ENCODE assay signal across 8 cellular contexts in the genomic region with DNA sequence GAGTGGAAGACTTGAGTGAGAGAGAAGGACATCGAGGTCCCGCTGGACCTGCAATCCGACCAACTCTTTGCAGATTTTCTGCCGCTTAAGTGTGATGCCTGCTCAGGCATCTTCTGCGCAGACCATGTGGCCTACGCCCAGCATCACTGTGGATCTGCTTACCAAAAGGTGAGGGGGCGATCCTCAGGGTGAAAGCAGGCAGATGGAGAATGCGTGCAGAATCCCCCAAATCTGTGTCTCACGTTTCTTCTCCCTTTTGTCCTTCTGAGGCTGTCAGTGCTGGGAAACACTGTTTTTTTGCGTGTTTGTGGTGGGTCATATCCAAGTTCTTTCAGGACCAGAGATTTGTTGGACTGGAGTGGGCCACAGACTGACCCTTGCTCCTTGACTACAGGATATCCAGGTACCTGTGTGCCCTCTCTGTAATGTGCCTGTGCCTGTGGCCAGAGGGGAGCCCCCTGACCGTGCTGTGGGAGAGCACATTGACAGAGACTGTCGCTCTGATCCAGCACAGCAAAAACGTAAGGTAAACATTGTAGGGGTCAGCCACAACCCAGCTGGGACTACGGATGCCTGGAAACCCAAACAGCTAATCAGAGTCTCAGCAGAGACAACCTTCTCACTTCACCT. TPM values are rescaled to one million over a fixed set of nuclear protein-coding genes. Genes with fewer than 3 reads are reported as not detected.
A peak's percentile ranks its signal among the peaks of the same experiment; 100 is the strongest.
DNase-seq lines count a peak whose midpoint lies in the region; ATAC-seq and TF ChIP-seq lines count a peak whose summit lies in the region.

No MANE protein-coding gene starts in this region.

- H3K36me3 Mint-ChIP-seq in activated naive CD8-positive, alpha-beta T cell treated with anti-CD3 and anti-CD28 coated beads for 36 hours: peaks cover 35% of the 10 kb centered on the region
- H3K36me3 Mint-ChIP-seq in stimulated activated naive B cell treated with anti-CD40 and anti-IgM and Interleukin-4, amounts not matched to agents 10 μg/mL and 1 μg/mL and 100 μg/mL, for 72 hours: peaks cover 22 to 27% of the 10 kb centered on the region in 2 donors

- no peak overlapping the region for H3K27ac ChIP-seq in iPS-18a (ENCODE audit: low read length)

- H3K27me3 ChIP-seq in iPS-18a (ENCODE audit: control insufficient read depth, insufficient read depth, low read length): no peaks in the 10 kb centered on the region

- peaks cover 13% of the 10 kb centered on the region for H3K9me3 Mint-ChIP-seq in activated naive CD8-positive, alpha-beta T cell treated with anti-CD3 and anti-CD28 coated beads for 36 hours
- peaks cover 0 to 2% of the 10 kb centered on the region in 2 donors for H3K9me3 Mint-ChIP-seq in stimulated activated naive B cell treated with anti-CD40 and anti-IgM and Interleukin-4, amounts not matched to agents 10 μg/mL and 1 μg/mL and 100 μg/mL, for 72 hours

- DNase-seq in HFF-Myc (ENCODE audit: extremely low read depth, low read depth) (no peak), NCI-H446 (lab: John Stamatoyannopoulos, UW) (no peak), NOMO-1 treated with DMSO at 0.1 percent for 48 hours (lab: John Stamatoyannopoulos, UW; ENCODE audit: unreplicated experiment) (no peak), DMS 273 (lab: John Stamatoyannopoulos, UW; ENCODE audit: unreplicated experiment) (no peak), AG08396 (ENCODE audit: low spot score) (no peak)
- no peak for DNase-seq in activated naive CD8-positive, alpha-beta T cell treated with anti-CD3 and anti-CD28 coated beads for 36 hours
- DNase-seq in stimulated activated naive B cell treated with anti-CD40 and anti-IgM and Interleukin-4, amounts not matched to agents 10 μg/mL and 1 μg/mL and 100 μg/mL, for 72 hours: no peak

- peak overlapping the region; percentile 90 for H3K4me3 Mint-ChIP-seq in activated naive CD8-positive, alpha-beta T cell treated with anti-CD3 and anti-CD28 coated beads for 36 hours
- H3K4me3 Mint-ChIP-seq in stimulated activated naive B cell treated with anti-CD40 and anti-IgM and Interleukin-4, amounts not matched to agents 10 μg/mL and 1 μg/mL and 100 μg/mL, for 72 hours: peak overlapping the region; percentile 76 to 90

- peak overlapping the region; percentile 10 for H3K9ac ChIP-seq in iPS-18a (ENCODE audit: low read length)

- H3K36me3 ChIP-seq in iPS-18a (ENCODE audit: control insufficient read depth, low read depth, low read length): peaks cover 26% of the 10 kb centered on the region

- no peaks in the 10 kb centered on the region for H3K27me3 Mint-ChIP-seq in activated naive CD8-positive, alpha-beta T cell treated with anti-CD3 and anti-CD28 coated beads for 36 hours
- no peaks in the 10 kb centered on the region for H3K27me3 Mint-ChIP-seq in stimulated activated naive B cell treated with anti-CD40 and anti-IgM and Interleukin-4, amounts not matched to agents 10 μg/mL and 1 μg/mL and 100 μg/mL, for 72 hours

- H3K4me1 ChIP-seq in iPS-18a (ENCODE audit: control insufficient read depth, low read depth, low read length): peaks cover 3% of the 10 kb centered on the region

- H3K9me3 ChIP-seq in iPS-18a (ENCODE audit: control insufficient read depth, low read depth, low read length): no peaks in the 10 kb centered on the region

- no peak for TF ChIP-seq CTCF in HFF-Myc (IDR thresholded peaks at IDR 0.05; ENCODE audit: low read depth, low read length, missing control alignments)

- H3K4me1 Mint-ChIP-seq in activated naive CD8-positive, alpha-beta T cell treated with anti-CD3 and anti-CD28 coated beads for 36 hours: peaks cover 41% of the 10 kb centered on the region
- peaks cover 21 to 37% of the 10 kb centered on the region in 2 donors for H3K4me1 Mint-ChIP-seq in stimulated activated naive B cell treated with anti-CD40 and anti-IgM and Interleukin-4, amounts not matched to agents 10 μg/mL and 1 μg/mL and 100 μg/mL, for 72 hours

- no peak for ATAC-seq in stimulated activated naive B cell treated with anti-CD40 and anti-IgM and Interleukin-4, amounts not matched to agents 10 μg/mL and 1 μg/mL and 100 μg/mL, for 72 hours (replicated peaks)

- peak overlapping the region; percentile 97 for H3K27ac Mint-ChIP-seq in activated naive CD8-positive, alpha-beta T cell treated with anti-CD3 and anti-CD28 coated beads for 36 hours
- peak overlapping the region; percentile 11 for H3K27ac Mint-ChIP-seq in stimulated activated naive B cell treated with anti-CD40 and anti-IgM and Interleukin-4, amounts not matched to agents 10 μg/mL and 1 μg/mL and 100 μg/mL, for 72 hours

- H3K4me3 ChIP-seq in HFF-Myc (replicated peaks; ENCODE audit: low read depth, low read length) (peak overlapping the region; percentile 52), iPS-18a (ENCODE audit: low read length) (peak overlapping the region; percentile 71)

RNA-seq across cellular contexts. Expression of a gene that starts 0.8 kb away (rescaled TPM):
- 10 to 100 TPM; 22.8 to 27.2 TPM for total RNA-seq in activated naive CD8-positive, alpha-beta T cell treated with anti-CD3 and anti-CD28 coated beads for 36 hours

RNA-seq across cellular contexts. Expression of a gene that starts 11.4 kb away (rescaled TPM):
- 10 to 100 TPM; 20.4 to 21.3 TPM for total RNA-seq in activated naive CD8-positive, alpha-beta T cell treated with anti-CD3 and anti-CD28 coated beads for 36 hours

RNA-seq across cellular contexts. Expression of a gene that starts 22.1 kb away (rescaled TPM):
- 10 to 100 TPM; 47.1 to 55.0 TPM for total RNA-seq in activated naive CD8-positive, alpha-beta T cell treated with anti-CD3 and anti-CD28 coated beads for 36 hours

RNA-seq across cellular contexts. Expression of a gene that starts 22.2 kb away (rescaled TPM):
- total RNA-seq in activated naive CD8-positive, alpha-beta T cell treated with anti-CD3 and anti-CD28 coated beads for 36 hours: 100 to 1,000 TPM; 102 to 114 TPM

RNA-seq across cellular contexts. Expression of a gene that starts 29.3 kb away (rescaled TPM):
- total RNA-seq in activated naive CD8-positive, alpha-beta T cell treated with anti-CD3 and anti-CD28 coated beads for 36 hours: 10 to 100 TPM; 54.2 to 57.7 TPM
